Comparison of ENCODE assay signal across 1 cellular context in genomic region chr2:234982096-234982834, GRCh38.
TF ChIP-seq lines count a peak whose summit lies in the region.

No MANE protein-coding gene starts in this region.

TF ChIP-seq in GM23338, 12 proteins besides CTCF, POLR2A, EP300 and RAD21 (continued from another document):
- TF ChIP-seq ZNF462 (CRISPR knock-in tag; IDR thresholded peaks at IDR 0.05): no peak
- TF ChIP-seq ETS1 (IDR thresholded peaks at IDR 0.05): no peak
- TF ChIP-seq REST (IDR thresholded peaks at IDR 0.05; ENCODE audit: unreplicated experiment): no peak
- TF ChIP-seq EZH2phosphoT487 (IDR thresholded peaks at IDR 0.05; ENCODE audit: unreplicated experiment): no peak
- no peak for TF ChIP-seq NANOG (IDR thresholded peaks at IDR 0.05; ENCODE audit: borderline replicate concordance)
- no peak for TF ChIP-seq ZNF331 (CRISPR knock-in tag; IDR thresholded peaks at IDR 0.05; ENCODE audit: low read depth)
TF ChIP-seq in GM23338: peak in this region for 0.
